Comparison of ENCODE assay signal across 2 cellular contexts in genomic region chr20:25081065-25081729, GRCh38.
A peak's percentile ranks its signal among the peaks of the same experiment; 100 is the strongest.
TF ChIP-seq lines count a peak whose summit lies in the region.

No MANE protein-coding gene starts in this region.

TF ChIP-seq in SK-N-SH, 30 proteins besides CTCF, POLR2A, EP300 and RAD21 (continued from another document):
- TF ChIP-seq IRF3 (IDR thresholded peaks at IDR 0.05; ENCODE audit: low read depth, low read length) = no peak
- TF ChIP-seq EZH2phosphoT487 (IDR thresholded peaks at IDR 0.05; ENCODE audit: borderline replicate concordance, low read depth) = no peak
- TF ChIP-seq PBX3 (IDR thresholded peaks at IDR 0.05) = peak; percentile 19; the same call in 1 of the 2 replicates
- no peak for TF ChIP-seq SIN3A (IDR thresholded peaks at IDR 0.05; ENCODE audit: borderline replicate concordance, low read depth, low read length)

TF ChIP-seq in SK-N-SH treated with all-trans-retinoic acid at 6 μM for 48 hours, 23 proteins besides CTCF, POLR2A, EP300 and RAD21 (continued from another document):
- TF ChIP-seq CREB5 (CRISPR knock-in tag; IDR thresholded peaks at IDR 0.05; ENCODE audit: low read depth) (no peak), ZC3H10 (CRISPR knock-in tag; IDR thresholded peaks at IDR 0.05) (no peak), CSDC2 (CRISPR knock-in tag; IDR thresholded peaks at IDR 0.05) (no peak), ISL1 (CRISPR knock-in tag; IDR thresholded peaks at IDR 0.05) (no peak)
